Comparison of ENCODE assay signal across 8 cellular contexts in the genomic region with DNA sequence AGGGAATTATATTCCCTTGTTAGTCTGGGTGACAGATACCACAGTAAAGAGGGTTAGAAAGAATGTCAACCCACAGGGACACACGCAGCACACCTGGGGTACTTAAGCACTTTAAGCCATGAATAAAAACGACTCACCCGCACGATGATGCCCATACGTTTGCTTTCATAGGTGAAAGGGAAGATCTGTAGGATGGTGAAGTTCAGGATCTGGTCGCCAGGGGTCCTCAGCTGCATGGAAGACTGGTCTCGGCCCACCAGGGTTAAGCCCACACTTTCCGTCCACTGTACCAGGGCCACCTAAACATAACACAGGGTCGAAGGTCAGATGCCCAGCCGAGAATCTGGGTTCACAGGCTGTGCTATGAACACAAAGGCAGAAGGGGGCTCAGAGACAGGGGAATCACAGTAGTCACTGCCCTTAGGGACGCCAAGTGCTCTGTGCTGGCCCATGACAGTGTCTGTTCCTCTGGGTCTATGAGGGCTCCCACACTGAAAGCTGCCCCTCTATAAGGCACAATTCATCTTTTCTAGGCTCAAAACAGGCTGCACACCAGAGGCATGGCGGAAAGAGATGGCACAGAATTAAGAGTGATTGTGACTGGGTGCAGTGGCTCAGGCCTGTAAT.
DNase-seq lines count a peak whose midpoint lies in the region; ATAC-seq and TF ChIP-seq lines count a peak whose summit lies in the region.

No MANE protein-coding gene starts in this region.

- peak; percentile 17 for DNase-seq in DMS153 (lab: John Stamatoyannopoulos, UW)
- peak; percentile 67 for DNase-seq in HK-2 (ENCODE audit: unreplicated experiment)
- peak; percentile 68 to 82 (median 75) for DNase-seq in Peyer's patch
- DNase-seq in activated effector memory CD4-positive, alpha-beta T cell treated with Interleukin-2 at 50 U/mL for 16 hours = peak; percentile 33
- DNase-seq in globus pallidus (ENCODE audit: low spot score) = peak; percentile 38
- peak; percentile 39 for DNase-seq in pons (ENCODE audit: low spot score)

- no peaks in the 10 kb centered on the region for H3K4me1 ChIP-seq in Peyer's patch

- H3K36me3 ChIP-seq in Peyer's patch = peaks cover 0 to 17% (median 0%) of the 10 kb centered on the region in 3 donors

- no peak overlapping the region for H3K4me3 ChIP-seq in Peyer's patch

- ATAC-seq in GM19035 (IDR thresholded peaks at IDR 0.05; ENCODE audit: unreplicated experiment) (no peak), GM18520 (IDR thresholded peaks at IDR 0.05; ENCODE audit: unreplicated experiment) (no peak)

- no peaks in the 10 kb centered on the region for H3K27me3 ChIP-seq in Peyer's patch

- H3K9me3 ChIP-seq in Peyer's patch = no peaks in the 10 kb centered on the region

- H3K27ac ChIP-seq in Peyer's patch = no peak overlapping the region

- TF ChIP-seq POLR2A in Peyer's patch (IDR thresholded peaks at IDR 0.05) = no peak

- TF ChIP-seq CTCF in Peyer's patch (IDR thresholded peaks at IDR 0.05) = peak; percentile 45 to 73 (median 68)

Comparison
In these comparisons a context has a peak if more than half of its experiments do, and no peak if none do; other contexts are left out.
1. DNase-seq: peak in every context shown above with its lines; median percentile 75 in Peyer's patch; 67 in HK-2; 39 in pons; 38 in globus pallidus; 33 in activated effector memory CD4-positive, alpha-beta T cell treated with Interleukin-2 at 50 U/mL for 16 hours; 17 in DMS153.